8 cellular contexts compared by ENCODE assay signal in genomic region chr6:122471107-122472021, GRCh38. TPM values are rescaled to one million over a fixed set of nuclear protein-coding genes. Genes with fewer than 3 reads are reported as not detected.
DNase-seq lines count a peak whose midpoint lies in the region; ATAC-seq lines count a peak whose summit lies in the region.

Gene SERINC1, minus strand, starts transcription at chr6:122471807. Its CDS starts 70 bp downstream, at chr6:122471737.

- H3K14ac ChIP-seq in mesenchymal stem cell (ENCODE audit: low read length in 2 of 2) = peak within 1 kb of the TSS in 1 of 2 experiments; percentile 79

- no peak within 1 kb of the TSS for H3K23ac ChIP-seq in mesenchymal stem cell (ENCODE audit: low read length in 2 of 2)

- no peaks in the 10 kb centered on the region for H3K9me3 Mint-ChIP-seq in activated CD8-positive, alpha-beta memory T cell treated with anti-CD3 and anti-CD28 coated beads, Interleukin-2, amount 10 ng/mL, durations not matched to agents 7 days and 5 days (ENCODE audit: low read depth)

- no peak within 1 kb of the TSS for H2BK15ac ChIP-seq in mesenchymal stem cell (ENCODE audit: low read depth, poor library complexity, severe bottlenecking)

- peak within 1 kb of the TSS; percentile 46 for H2BK5ac ChIP-seq in mesenchymal stem cell (ENCODE audit: low read depth, low read length, poor library complexity, severe bottlenecking)

- H3K36me3 ChIP-seq in NT2/D1 (ENCODE audit: insufficient read depth, insufficient read length, low read length) = peaks cover 5% of the 10 kb centered on the region
- H3K36me3 ChIP-seq in endocrine pancreas (ENCODE audit: control insufficient read depth, insufficient read depth, low read length) = no peaks in the 10 kb centered on the region
- peaks cover 0 to 12% of the 10 kb centered on the region in 2 experiments for H3K36me3 ChIP-seq in mesenchymal stem cell (ENCODE audit: control insufficient read depth in 1 of 2, insufficient read depth in 2 of 2, low read depth in 1 of 2, low read length in 2 of 2)

- CTCF ChIA-PET in activated CD8-positive, alpha-beta memory T cell treated with anti-CD3 and anti-CD28 coated beads, Interleukin-2, amount 10 ng/mL, durations not matched to agents 7 days and 5 days (lab: Charles Lee) = interaction anchor here (0.6 to 2.1 kb wide), 5 partner anchors 11 to 80 kb away, joined by 3 to 13 read pairs (median 6); no protein-coding TSS in a partner anchor

- H3K9ac ChIP-seq in NT2/D1 (ENCODE audit: insufficient read length, low read depth) = peak within 1 kb of the TSS; percentile 80
- peak within 1 kb of the TSS; percentile 61 for H3K9ac ChIP-seq in endocrine pancreas (ENCODE audit: control insufficient read depth, insufficient read depth, low read length)
- peak within 1 kb of the TSS; percentile 98 for H3K9ac ChIP-seq in mesenchymal stem cell (ENCODE audit: low read length)

- no peak within 1 kb of the TSS for H2BK12ac ChIP-seq in mesenchymal stem cell (ENCODE audit: low read length in 2 of 2)

- peak within 1 kb of the TSS; percentile 77 for H3K27ac ChIP-seq in mesenchymal stem cell (ENCODE audit: low read length, poor library complexity, severe bottlenecking)

- H3K4me3 ChIP-seq in NT2/D1 (ENCODE audit: insufficient read length, low read depth) (peak within 1 kb of the TSS; percentile 75), endocrine pancreas (ENCODE audit: control insufficient read depth, insufficient read depth, low read length) (peak within 1 kb of the TSS; percentile 98), mesenchymal stem cell (ENCODE audit: insufficient read depth in 1 of 2, low read depth in 1 of 2, low read length in 2 of 2) (peak within 1 kb of the TSS; percentile 92 to 94)

- peak; percentile 99 for ATAC-seq in GM21381 (IDR thresholded peaks at IDR 0.05; ENCODE audit: unreplicated experiment)
- peak; percentile 99 for ATAC-seq in activated CD8-positive, alpha-beta memory T cell treated with anti-CD3 and anti-CD28 coated beads, Interleukin-2, amount 10 ng/mL, durations not matched to agents 7 days and 5 days

- peaks cover 31% of the 10 kb centered on the region for H3K4me1 Mint-ChIP-seq in activated CD8-positive, alpha-beta memory T cell treated with anti-CD3 and anti-CD28 coated beads, Interleukin-2, amount 10 ng/mL, durations not matched to agents 7 days and 5 days

- H3K27me3 ChIP-seq in NT2/D1 (ENCODE audit: insufficient read depth, insufficient read length) (no peaks in the 10 kb centered on the region), endocrine pancreas (ENCODE audit: control insufficient read depth, insufficient read depth, low read length) (no peaks in the 10 kb centered on the region), mesenchymal stem cell (ENCODE audit: control insufficient read depth in 1 of 2, insufficient read depth in 1 of 2, low read length in 2 of 2) (no peaks in the 10 kb centered on the region)

- H3K9me3 ChIP-seq in NT2/D1 (ENCODE audit: insufficient read depth, low read length) (no peaks in the 10 kb centered on the region), endocrine pancreas (ENCODE audit: control insufficient read depth, low read length) (no peaks in the 10 kb centered on the region), mesenchymal stem cell (ENCODE audit: control insufficient read depth, low read length) (no peaks in the 10 kb centered on the region)

- peak within 1 kb of the TSS; percentile 99 for H3K4me3 Mint-ChIP-seq in activated CD8-positive, alpha-beta memory T cell treated with anti-CD3 and anti-CD28 coated beads, Interleukin-2, amount 10 ng/mL, durations not matched to agents 7 days and 5 days

- H4K91ac ChIP-seq in mesenchymal stem cell (ENCODE audit: low read length) = peak within 1 kb of the TSS; percentile 81

- H3K27me3 Mint-ChIP-seq in activated CD8-positive, alpha-beta memory T cell treated with anti-CD3 and anti-CD28 coated beads, Interleukin-2, amount 10 ng/mL, durations not matched to agents 7 days and 5 days = no peaks in the 10 kb centered on the region

- H3K18ac ChIP-seq in mesenchymal stem cell (ENCODE audit: low read depth in 1 of 2, low read length in 2 of 2) = peak within 1 kb of the TSS; percentile 86 to 94

- peak within 1 kb of the TSS; percentile 22 for H2BK120ac ChIP-seq in mesenchymal stem cell (ENCODE audit: low read depth, low read length)

- H4K8ac ChIP-seq in mesenchymal stem cell (ENCODE audit: low read length) = peak within 1 kb of the TSS; percentile 92

- H3K4me2 ChIP-seq in mesenchymal stem cell (ENCODE audit: low read length, poor library complexity, severe bottlenecking) = peak within 1 kb of the TSS; percentile 82

- H3K4me1 ChIP-seq in NT2/D1 (ENCODE audit: insufficient read depth, insufficient read length) (no peaks in the 10 kb centered on the region), endocrine pancreas (ENCODE audit: control insufficient read depth, insufficient read depth, low read length) (peaks cover 5% of the 10 kb centered on the region), mesenchymal stem cell (ENCODE audit: control insufficient read depth, insufficient read depth, low read depth, low read length) (peaks cover 5% of the 10 kb centered on the region)

- H3K27ac Mint-ChIP-seq in activated CD8-positive, alpha-beta memory T cell treated with anti-CD3 and anti-CD28 coated beads, Interleukin-2, amount 10 ng/mL, durations not matched to agents 7 days and 5 days = peak within 1 kb of the TSS; percentile 100

- H3K4ac ChIP-seq in mesenchymal stem cell (ENCODE audit: low read depth in 1 of 2, low read length in 2 of 2) = peak within 1 kb of the TSS; percentile 85 to 89

- peak within 1 kb of the TSS; percentile 80 for H2AK5ac ChIP-seq in mesenchymal stem cell (ENCODE audit: low read length, severe bottlenecking)

- peak within 1 kb of the TSS; percentile 89 for H2AFZ ChIP-seq in mesenchymal stem cell (ENCODE audit: low read depth, low read length)

- no peaks in the 10 kb centered on the region for H3K79me1 ChIP-seq in mesenchymal stem cell (replicated peaks; ENCODE audit: low read length, poor library complexity, severe bottlenecking)

- DNase-seq in COR-L47 (lab: John Stamatoyannopoulos, UW) (peak; percentile 75), HUDEP-2 (lab: John Stamatoyannopoulos, UW; ENCODE audit: unreplicated experiment in 76 of 76) (peak in 75 of 76 experiments; percentile 44 to 94 (median 85)), NT2/D1 (ENCODE audit: low read depth, low spot score) (peak; percentile 80), mesenchymal stem cell (peak; percentile 96)
- peak; percentile 95 for DNase-seq in activated CD8-positive, alpha-beta memory T cell treated with anti-CD3 and anti-CD28 coated beads, Interleukin-2, amount 10 ng/mL, durations not matched to agents 7 days and 5 days
- peak; percentile 87 for DNase-seq in stimulated activated CD8-positive, alpha-beta memory T cell treated with anti-CD3 and anti-CD28 coated beads, Interleukin-12 subunit alpha, Interleukin-12 subunit beta, amount 100 ng/mL, for 4 hours (ENCODE audit: low read depth)

- 1% methylated on average over 42 of the region's 49 CpGs for WGBS in mesenchymal stem cell

- H3K36me3 Mint-ChIP-seq in activated CD8-positive, alpha-beta memory T cell treated with anti-CD3 and anti-CD28 coated beads, Interleukin-2, amount 10 ng/mL, durations not matched to agents 7 days and 5 days = peaks cover 15% of the 10 kb centered on the region

RNA-seq across cellular contexts. Expression of gene SERINC1, which starts in this region (rescaled TPM):
- 10 to 100 TPM; 37.6 to 52.4 TPM for total RNA-seq in activated CD8-positive, alpha-beta memory T cell treated with anti-CD3 and anti-CD28 coated beads, Interleukin-2, amount 10 ng/mL, durations not matched to agents 7 days and 5 days
- 159 TPM for polyA plus RNA-seq in mesenchymal stem cell (2013, experiment 1 of 2)
- 173 TPM for polyA plus RNA-seq in mesenchymal stem cell (2013, experiment 2 of 2)

Comparison
In these comparisons a context has a peak if more than half of its experiments do, and no peak if none do; other contexts are left out.
1. Peak in every context shown above with its lines: DNase-seq, ATAC-seq, H3K4me3 ChIP-seq and H3K27ac ChIP-seq.